In the genomic region with DNA sequence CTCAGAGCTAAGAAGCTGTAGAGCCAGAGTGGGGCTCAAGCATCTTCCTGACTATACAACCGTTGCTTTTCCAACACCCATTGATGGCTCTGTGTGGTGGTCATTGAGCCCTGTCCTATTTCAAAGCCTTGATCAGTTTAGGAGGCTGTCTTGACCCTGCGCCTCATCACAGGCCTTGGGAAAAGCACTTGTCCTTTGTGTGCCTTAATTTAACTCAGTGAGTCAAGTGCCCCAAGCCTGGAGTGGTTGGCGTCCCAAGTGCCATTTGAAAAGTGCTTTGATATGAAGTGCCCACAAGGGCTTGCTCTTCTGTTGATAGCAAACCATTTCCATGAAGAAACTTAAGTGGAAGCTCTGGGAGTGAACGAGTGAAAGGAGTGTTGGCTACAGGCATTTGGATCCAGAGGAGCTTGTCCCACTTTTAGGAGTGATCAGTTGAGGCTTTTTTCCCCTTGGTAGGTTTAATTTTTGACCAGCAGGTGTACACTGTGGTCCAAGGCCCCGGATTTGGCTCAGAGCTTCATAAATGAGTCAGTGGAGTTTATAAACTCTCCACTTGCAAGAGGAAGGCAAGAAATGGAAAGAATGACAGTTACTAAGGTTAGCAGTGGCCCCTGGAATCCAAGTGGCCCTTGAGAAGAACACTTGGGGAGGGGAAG, we compare ENCODE assay signal across 11 cellular contexts. TPM values are rescaled to one million over a fixed set of nuclear protein-coding genes. Genes with fewer than 3 reads are reported as not detected.
DNase-seq lines count a peak whose midpoint lies in the region; ATAC-seq and TF ChIP-seq lines count a peak whose summit lies in the region.
"Had no signal": no experiment of that assay in that cellular context is flagged by ENCODE, and none has a peak within 500 bp of the region (broad histone marks: within the 10 kb centered on the region; RNA-seq: fewer than 3 reads in every experiment).

No MANE protein-coding gene starts in this region.

- in situ Hi-C loops in Panc1 (cut with HindIII; ENCODE audit: low pct_unique_long_range_greater_than_20kb, low sequenced_read_pairs) = no loop called here

- TF ChIP-seq EP300 in gastroesophageal sphincter (IDR thresholded peaks at IDR 0.05) = no peak

- POLR2A ChIA-PET in activated CD4-positive, alpha-beta T cell treated with anti-CD3 and anti-CD28 coated beads, Interleukin-2, amount 10 ng/mL, durations not matched to agents 7 days and 5 days (lab: Charles Lee) = no interaction called here
- POLR2A ChIA-PET in Panc1 (lab: Charles Lee) = no interaction called here

- H3K27ac ChIP-seq in Panc1 (ENCODE audit: low read length) = no peak overlapping the region
- H3K27ac ChIP-seq in gastroesophageal sphincter = no peak overlapping the region

- peaks cover 13% of the 10 kb centered on the region for H3K4me1 Mint-ChIP-seq in activated CD4-positive, alpha-beta T cell treated with anti-CD3 and anti-CD28 coated beads, Interleukin-2, amount 10 ng/mL, durations not matched to agents 7 days and 5 days

- H3K27me3 ChIP-seq in Panc1 (ENCODE audit: control insufficient read depth, insufficient read depth, low read length) (no peaks in the 10 kb centered on the region), gastroesophageal sphincter (no peaks in the 10 kb centered on the region)

- peaks cover 11% of the 10 kb centered on the region for H3K36me3 Mint-ChIP-seq in activated CD4-positive, alpha-beta T cell treated with anti-CD3 and anti-CD28 coated beads, Interleukin-2, amount 10 ng/mL, durations not matched to agents 7 days and 5 days (ENCODE audit: low read depth)

- BruUV-seq in Panc1 (replicated peaks; lab: Mats Ljungman, UMichigan) = no TSS peak

- ATAC-seq in Panc1 (peak; percentile 46), left cardiac atrium (peak; percentile 35 to 71), gastroesophageal sphincter (no peak), HG03097 (IDR thresholded peaks at IDR 0.05; ENCODE audit: low FRiP score, unreplicated experiment) (no peak)
- peak; percentile 52 for ATAC-seq in stimulated activated naive CD8-positive, alpha-beta T cell treated with anti-CD3 and anti-CD28 coated beads, Interleukin-15, Interleukin-2, amounts not matched to agents 100 U/mL and 50 U/mL, for 24 hours

- TF ChIP-seq CTCF in Panc1 (IDR thresholded peaks at IDR 0.05) = no peak
- TF ChIP-seq CTCF in gastroesophageal sphincter (IDR thresholded peaks at IDR 0.05) = no peak

- 77 to 82% methylated on average over 4 to 5 of the region's 5 CpGs for WGBS in gastroesophageal sphincter (ENCODE audit: low coverage in 1 of 2), 2 donors

- CTCF ChIA-PET in activated CD4-positive, alpha-beta T cell treated with anti-CD3 and anti-CD28 coated beads, Interleukin-2, amount 10 ng/mL, durations not matched to agents 7 days and 5 days (lab: Charles Lee) = interaction anchor here (0.6 to 1.9 kb wide), 8 partner anchors 10 to 202 kb away, joined by 3 to 6 read pairs (median 3); no protein-coding TSS in a partner anchor
- CTCF ChIA-PET in Panc1 (lab: Charles Lee) = interaction anchor here (0.6 kb wide), 1 partner anchor 413 kb away, joined by 3 read pairs; no protein-coding TSS in a partner anchor

- intact Hi-C loops in Panc1 (cut with micrococcal nuclease; ENCODE audit: unreplicated experiment) = no loop called here
- intact Hi-C loops in left cardiac atrium (cut with DNase I) = no loop called here

- peaks cover 8% of the 10 kb centered on the region; the same call in 1 of the 2 replicates for H3K4me1 ChIP-seq in Panc1 (ENCODE audit: control insufficient read depth, insufficient read depth, low read length)
- H3K4me1 ChIP-seq in gastroesophageal sphincter = peaks cover 0 to 25% (median 0%) of the 10 kb centered on the region in 3 donors

- TF ChIP-seq POLR2A in gastroesophageal sphincter (IDR thresholded peaks at IDR 0.05) = no peak

- DNase-seq in activated CD4-positive, alpha-beta T cell treated with anti-CD3 and anti-CD28 coated beads, Interleukin-2, amount 10 ng/mL, durations not matched to agents 7 days and 5 days = no peak
- DNase-seq in activated CD4-positive, alpha-beta T cell treated with anti-CD3 and anti-CD28 coated beads, Interleukin-2, amount 50 U/mL, for 1 hour = no peak
- DNase-seq in Panc1 (ENCODE audit: low read depth, low spot score) = no peak
- no peak for DNase-seq in left cardiac atrium
- no peak for DNase-seq in stimulated activated naive CD8-positive, alpha-beta T cell treated with anti-CD3 and anti-CD28 coated beads, Interleukin-15, Interleukin-2, amounts not matched to agents 100 U/mL and 50 U/mL, for 24 hours
- DNase-seq in OCI-M2 (lab: John Stamatoyannopoulos, UW; ENCODE audit: unreplicated experiment) = no peak
- DNase-seq: activated CD4-positive, CD25-positive, alpha-beta regulatory T cell treated with anti-CD3 and anti-CD28 coated beads, Interleukin-2, amount 50 U/mL, for 72 hours; activated effector memory CD4-positive, alpha-beta T cell treated with Interleukin-2 at 50 U/mL for 16 hours; nucleus accumbens had no signal

- no peak overlapping the region for H3K4me3 ChIP-seq in Panc1 (ENCODE audit: low read depth in 2 of 2, low read length in 2 of 2)
- no peak overlapping the region for H3K4me3 ChIP-seq in gastroesophageal sphincter

- peak overlapping the region; percentile 50 for H3K27ac Mint-ChIP-seq in activated CD4-positive, alpha-beta T cell treated with anti-CD3 and anti-CD28 coated beads, Interleukin-2, amount 10 ng/mL, durations not matched to agents 7 days and 5 days

- H3K36me3 ChIP-seq in Panc1 (ENCODE audit: control insufficient read depth, insufficient read depth, low read length) (peaks cover under 1% of the 10 kb centered on the region; the same call in 1 of the 2 replicates), gastroesophageal sphincter (peaks cover 0 to 5% of the 10 kb centered on the region in 2 donors)

- H3K27me3 Mint-ChIP-seq in activated CD4-positive, alpha-beta T cell treated with anti-CD3 and anti-CD28 coated beads, Interleukin-2, amount 10 ng/mL, durations not matched to agents 7 days and 5 days = peaks cover 2% of the 10 kb centered on the region

- H3K9me3 ChIP-seq in Panc1 (ENCODE audit: control insufficient read depth, insufficient read depth, low read depth, low read length) (no peaks in the 10 kb centered on the region), gastroesophageal sphincter (no peaks in the 10 kb centered on the region)

- H3K9me3 Mint-ChIP-seq in activated CD4-positive, alpha-beta T cell treated with anti-CD3 and anti-CD28 coated beads, Interleukin-2, amount 10 ng/mL, durations not matched to agents 7 days and 5 days = no peaks in the 10 kb centered on the region

- H3K4me3 Mint-ChIP-seq in activated CD4-positive, alpha-beta T cell treated with anti-CD3 and anti-CD28 coated beads, Interleukin-2, amount 10 ng/mL, durations not matched to agents 7 days and 5 days = no peak overlapping the region

RNA-seq across cellular contexts. Expression of a gene that starts 50.3 kb away (rescaled TPM):
- total RNA-seq in activated CD4-positive, alpha-beta T cell treated with anti-CD3 and anti-CD28 coated beads, Interleukin-2, amount 10 ng/mL, durations not matched to agents 7 days and 5 days = 100 to 1,000 TPM; 467 to 502 TPM
- total RNA-seq in Panc1 (2021; ENCODE audit: unreplicated experiment) (347 TPM), left cardiac atrium (100 to 1,000 TPM; 130 to 145 TPM), gastroesophageal sphincter (100 to 1,000 TPM in 3 of 4 donors, 10 to 100 TPM in 1; 90.3 to 126 (median 109) TPM)
- 283 TPM for polyA plus RNA-seq in Panc1 (2012; ENCODE audit: insufficient read length)

Comparison
In these comparisons a context has a peak if more than half of its experiments do, and no peak if none do; other contexts are left out.
1. ATAC-seq: peak in Panc1 (single experiment), left cardiac atrium (2 of 2) and stimulated activated naive CD8-positive, alpha-beta T cell treated with anti-CD3 and anti-CD28 coated beads, Interleukin-15, Interleukin-2, amounts not matched to agents 100 U/mL and 50 U/mL, for 24 hours (single experiment); none in gastroesophageal sphincter (single experiment) and HG03097 (single experiment).